ENCODE assay signal across 8 cellular contexts in the genomic region with DNA sequence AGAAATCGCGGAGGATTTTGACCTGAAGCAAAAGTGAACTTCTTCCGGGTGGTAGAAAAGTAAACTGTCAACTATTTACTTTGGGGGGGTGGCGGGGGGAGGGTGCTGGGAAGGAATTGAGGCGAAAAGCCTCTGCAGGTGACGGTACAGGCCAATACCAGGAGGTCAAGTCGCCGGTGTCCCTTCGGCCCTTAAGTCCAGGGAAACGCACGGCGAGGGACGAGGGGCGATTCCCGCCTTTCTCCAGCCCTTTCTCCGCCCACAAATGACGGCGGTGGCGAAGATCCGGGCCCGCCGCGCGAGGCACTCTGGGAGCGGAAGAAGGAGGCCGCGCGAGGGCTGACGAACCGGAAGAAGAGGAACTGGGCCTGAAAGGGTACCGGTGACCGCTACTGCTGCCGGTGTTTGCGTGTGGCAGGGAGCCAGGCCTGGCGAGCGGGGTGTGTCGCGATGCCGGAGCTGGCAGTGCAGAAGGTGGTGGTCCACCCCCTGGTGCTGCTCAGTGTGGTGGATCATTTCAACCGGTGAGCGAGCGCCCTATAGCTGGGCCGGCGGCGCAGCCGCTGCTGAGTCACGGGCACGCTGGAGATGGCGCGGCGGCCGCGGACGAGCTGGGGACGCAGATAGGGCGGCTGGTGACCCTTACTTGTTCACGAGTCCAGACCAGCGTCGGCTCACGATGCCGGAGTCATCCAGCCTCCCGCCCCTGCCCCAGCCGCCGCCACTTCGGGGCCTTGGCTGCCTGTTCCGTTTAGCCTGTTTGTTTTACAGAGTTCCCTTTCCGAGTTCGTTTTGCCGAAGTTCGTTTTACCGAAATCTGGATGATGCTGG. TPM values are rescaled to one million over a fixed set of nuclear protein-coding genes. Genes with fewer than 3 reads are reported as not detected.
DNase-seq lines count a peak whose midpoint lies in the region; ATAC-seq and TF ChIP-seq lines count a peak whose summit lies in the region.

TSS of gene PSMD7 (plus strand) at position 350 of the 831 bp plus-strand sequence. CDS start at position 451, 101 bp downstream.

- H3K36me3 Mint-ChIP-seq in natural killer cell, result peaks cover 12% of the 10 kb centered on the region

- TF ChIP-seq CTCF in LNCaP clone FGC (IDR thresholded peaks at IDR 0.05; ENCODE audit: control insufficient read depth, extremely low read depth, insufficient read depth) (no peak), natural killer cell (IDR thresholded peaks at IDR 0.05) (no peak)

- TF ChIP-seq POLR2A in Raji (IDR thresholded peaks at IDR 0.05; ENCODE audit: insufficient read depth, low read depth, low read length), result peak; percentile 95

- intact Hi-C loops in natural killer cell (cut with micrococcal nuclease), result loop anchor here (1.0 to 10.0 kb wide), 2 partner anchors 72 to 1632 kb away; no protein-coding TSS in a partner anchor

- no peaks in the 10 kb centered on the region for H3K27me3 Mint-ChIP-seq in natural killer cell (ENCODE audit: low read depth in 2 of 2)

- peak; percentile 92 to 97 (median 95) for ATAC-seq in natural killer cell

- H3K4me3 Mint-ChIP-seq in natural killer cell, result peak within 1 kb of the TSS; percentile 98

- H3K27ac Mint-ChIP-seq in natural killer cell, result peak within 1 kb of the TSS; percentile 97 to 98

- H3K9me3 Mint-ChIP-seq in natural killer cell, result no peaks in the 10 kb centered on the region

- peak within 1 kb of the TSS; percentile 85 for H3K4me3 ChIP-seq in LNCaP clone FGC (ENCODE audit: low read depth, low read length)

- DNase-seq in EL (peak; percentile 92), H4 (ENCODE audit: low spot score) (peak; percentile 85), LNCaP clone FGC (ENCODE audit: low read depth) (peak; percentile 79), fibroblast of peridontal ligament (ENCODE audit: extremely low read depth) (peak; percentile 83), natural killer cell (peak; percentile 88)
- DNase-seq in activated T-helper 9 cell treated with anti-CD3 and anti-CD28 coated beads, Interleukin-2, amount 50 U/mL, for 16 hours (ENCODE audit: low read depth), result peak; percentile 83
- DNase-seq in stimulated activated naive CD4-positive, alpha-beta T cell (lab: John Stamatoyannopoulos, UW), result peak; percentile 76 to 97 (median 87)

- H3K4me1 Mint-ChIP-seq in natural killer cell, result peaks cover 14 to 20% of the 10 kb centered on the region in 2 donors

RNA-seq across cellular contexts. Expression of gene PSMD7, which starts in this region (rescaled TPM):
- total RNA-seq in H4 (2014; rRNA removed; shearing (Covaris generic)), result 95.7 and 161 TPM in 2 replicates
- 10 to 100 TPM; 81.0 to 89.2 (median 81.7) TPM for total RNA-seq in natural killer cell

Comparison
In these comparisons a context has a peak if more than half of its experiments do, and no peak if none do; other contexts are left out.
1. Peak in every context shown above with its lines: DNase-seq, ATAC-seq and H3K4me3 ChIP-seq.